In genomic region chr18:77136871-77137665, GRCh38 we compare ENCODE assay signal across 16 cellular contexts.
"Had no signal": no experiment of that assay in that cellular context is flagged by ENCODE, and none has a peak within 500 bp of the region (broad histone marks: within the 10 kb centered on the region; RNA-seq: fewer than 3 reads in every experiment).

No MANE protein-coding gene starts in this region.

- DNase-seq: activated CD4-positive, alpha-beta memory T cell treated with anti-CD3 and anti-CD28 coated beads for 36 hours; activated CD4-positive, alpha-beta T cell treated with anti-CD3 and anti-CD28 coated beads for 36 hours; activated CD8-positive, alpha-beta memory T cell treated with anti-CD3 and anti-CD28 coated beads, Interleukin-2, amount 10 ng/mL, durations not matched to agents 7 days and 5 days; activated naive CD4-positive, alpha-beta T cell; activated T-cell treated with anti-CD3 and anti-CD28 coated beads, Interleukin-2, amount 50 U/mL, for 1 hour; anterior cingulate cortex; brain microvascular endothelial cell; central memory CD4-positive, alpha-beta T cell; colonic mucosa; pancreas; stimulated activated CD4-positive, alpha-beta T cell treated with anti-CD3 and anti-CD28 coated beads, Interleukin-4, amount 100 ng/mL, for 1 hour had no signal

- H3K36me3 ChIP-seq: brain microvascular endothelial cell, colonic mucosa, neutrophil, pancreas had no signal

- H3K27me3 Mint-ChIP-seq: activated CD4-positive, alpha-beta memory T cell treated with anti-CD3 and anti-CD28 coated beads for 36 hours; activated CD4-positive, alpha-beta T cell treated with anti-CD3 and anti-CD28 coated beads for 36 hours; activated CD8-positive, alpha-beta memory T cell treated with anti-CD3 and anti-CD28 coated beads, Interleukin-2, amount 10 ng/mL, durations not matched to agents 7 days and 5 days; activated T-helper 17 cell treated with anti-CD3 and anti-CD28 coated beads, Interleukin-2, amount 50 U/mL, for 72 hours; memory B cell had no signal

- H3K9me3 ChIP-seq: colonic mucosa, neutrophil, pancreas had no signal

- H3K36me3 Mint-ChIP-seq: memory B cell had no signal

- H3K4me3 ChIP-seq: colonic mucosa, pancreas, smooth muscle cell had no signal

- H3K4me3 Mint-ChIP-seq: activated CD4-positive, alpha-beta memory T cell treated with anti-CD3 and anti-CD28 coated beads for 36 hours; activated CD4-positive, alpha-beta T cell treated with anti-CD3 and anti-CD28 coated beads for 36 hours; activated CD8-positive, alpha-beta memory T cell treated with anti-CD3 and anti-CD28 coated beads, Interleukin-2, amount 10 ng/mL, durations not matched to agents 7 days and 5 days; activated T-helper 17 cell treated with anti-CD3 and anti-CD28 coated beads, Interleukin-2, amount 50 U/mL, for 72 hours; memory B cell had no signal

- H3K27ac Mint-ChIP-seq: activated CD4-positive, alpha-beta memory T cell treated with anti-CD3 and anti-CD28 coated beads for 36 hours; activated CD4-positive, alpha-beta T cell treated with anti-CD3 and anti-CD28 coated beads for 36 hours; activated CD8-positive, alpha-beta memory T cell treated with anti-CD3 and anti-CD28 coated beads, Interleukin-2, amount 10 ng/mL, durations not matched to agents 7 days and 5 days; activated T-helper 17 cell treated with anti-CD3 and anti-CD28 coated beads, Interleukin-2, amount 50 U/mL, for 72 hours; memory B cell had no signal

- H3K27ac ChIP-seq: brain microvascular endothelial cell, colonic mucosa, neutrophil, pancreas had no signal

- ATAC-seq: activated CD4-positive, alpha-beta T cell treated with anti-CD3 and anti-CD28 coated beads for 36 hours; activated CD8-positive, alpha-beta memory T cell treated with anti-CD3 and anti-CD28 coated beads, Interleukin-2, amount 10 ng/mL, durations not matched to agents 7 days and 5 days; activated T-helper 17 cell treated with anti-CD3 and anti-CD28 coated beads, Interleukin-2, amount 50 U/mL, for 72 hours; sciatic nerve had no signal

- H3K27me3 ChIP-seq: brain microvascular endothelial cell, colonic mucosa, neutrophil, pancreas had no signal
